25 cellular contexts compared by ENCODE assay signal in the genomic region with DNA sequence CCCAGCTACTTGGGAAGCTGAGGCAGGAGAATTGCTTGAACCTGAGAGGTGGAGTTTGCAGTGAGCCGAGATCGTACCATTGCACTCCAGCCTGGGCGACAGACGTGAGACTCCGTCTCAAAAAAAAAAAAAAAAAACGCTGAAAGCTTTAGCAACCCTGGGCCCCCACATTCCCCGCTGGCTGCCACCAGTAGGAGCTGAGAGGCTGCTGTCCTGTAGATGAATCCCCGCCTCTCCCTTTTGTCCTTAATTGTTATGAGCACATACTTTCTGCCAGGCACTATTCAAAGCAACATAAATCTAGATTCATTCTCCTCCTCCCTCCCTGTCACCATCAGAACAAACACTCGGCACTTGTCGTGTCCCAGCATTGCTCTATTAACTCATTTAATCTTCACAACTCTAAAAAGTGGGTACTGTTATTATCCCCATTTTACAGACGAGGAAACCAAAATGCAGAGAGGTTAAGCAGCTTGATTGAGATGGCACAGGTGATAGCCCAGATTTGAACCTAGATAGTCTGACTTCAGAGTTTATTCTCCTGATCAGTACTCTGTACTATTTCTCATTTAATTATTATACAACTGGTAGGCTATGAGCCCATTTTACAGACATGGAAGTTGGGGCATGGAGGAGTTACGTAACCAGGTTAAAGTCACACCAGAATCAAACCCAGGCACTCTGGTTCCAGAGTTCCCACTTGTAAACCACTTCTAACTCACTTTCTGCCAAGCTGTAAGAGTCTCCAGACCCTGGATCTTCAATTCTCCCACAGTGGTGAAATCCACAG.
DNase-seq lines count a peak whose midpoint lies in the region; ATAC-seq, FAIRE-seq and TF ChIP-seq lines count a peak whose summit lies in the region.
"Had no signal": no experiment of that assay in that cellular context is flagged by ENCODE, and none has a peak within 500 bp of the region (broad histone marks: within the 10 kb centered on the region; RNA-seq: fewer than 3 reads in every experiment).

No MANE protein-coding gene starts in this region.

- ATAC-seq in HepG2 (no peak), right lobe of liver (no peak)
- ATAC-seq: activated CD4-positive, alpha-beta T cell treated with anti-CD3 and anti-CD28 coated beads for 36 hours; left ventricle myocardium superior had no signal

- H3K4me1 ChIP-seq in HepG2 (ENCODE audit: insufficient read depth, low read length) (no peaks in the 10 kb centered on the region), right lobe of liver (no peaks in the 10 kb centered on the region), esophagus (ENCODE audit: control insufficient read depth in 2 of 2, insufficient read depth in 2 of 2, low read length in 1 of 2) (peaks cover 0 to 2% of the 10 kb centered on the region in 2 donors)
- H3K4me1 ChIP-seq: adrenal gland, SJSA1 had no signal

- H4K20me1 ChIP-seq in HepG2 (ENCODE audit: insufficient read depth, low read length), result no peaks in the 10 kb centered on the region

- H3K4me1 Mint-ChIP-seq in T-helper 1 cell treated with Interleukin-12 subunit alpha and Interleukin-12 subunit beta and Interleukin-4 antibody, amounts not matched to agents 30 μg/mL and 1 μg/mL, for 36 hours (ENCODE audit: low read depth), result peaks cover 55% of the 10 kb centered on the region
- H3K4me1 Mint-ChIP-seq in type B pancreatic cell (ENCODE audit: unreplicated experiment), result peaks cover 23% of the 10 kb centered on the region

- H3K9ac ChIP-seq in HepG2 (ENCODE audit: insufficient read depth, low read depth, low read length), result no peak overlapping the region

- TF ChIP-seq EP300 in HepG2 (IDR thresholded peaks at IDR 0.05; ENCODE audit: low read depth in 2 of 2, low read length in 2 of 2) (no peak), HepG2 (CRISPR knock-in tag; IDR thresholded peaks at IDR 0.05; ENCODE audit: borderline replicate concordance) (no peak)

- BruUV-seq in HepG2 (replicated peaks; lab: Mats Ljungman, UMichigan), result no TSS peak

- intact Hi-C loops in HepG2 (cut with micrococcal nuclease; ENCODE audit: unreplicated experiment) (no loop called here), right lobe of liver (cut with DNase I) (no loop called here)

- peaks cover 5% of the 10 kb centered on the region for H3K27me3 Mint-ChIP-seq in T-helper 1 cell treated with Interleukin-12 subunit alpha and Interleukin-12 subunit beta and Interleukin-4 antibody, amounts not matched to agents 30 μg/mL and 1 μg/mL, for 36 hours (ENCODE audit: low read depth)
- H3K27me3 Mint-ChIP-seq in type B pancreatic cell, result peaks cover 8% of the 10 kb centered on the region

- TF ChIP-seq CTCF in HepG2 (CRISPR knock-in tag; IDR thresholded peaks at IDR 0.05), result no peak
- no peak for TF ChIP-seq CTCF in right lobe of liver (IDR thresholded peaks at IDR 0.05)
- no peak for TF ChIP-seq CTCF in type B pancreatic cell (conservative IDR thresholded peaks at IDR 0.05)

- peak overlapping the region; percentile 85 for H3K27ac Mint-ChIP-seq in T-helper 1 cell treated with Interleukin-12 subunit alpha and Interleukin-12 subunit beta and Interleukin-4 antibody, amounts not matched to agents 30 μg/mL and 1 μg/mL, for 36 hours
- H3K27ac Mint-ChIP-seq in type B pancreatic cell, result peak overlapping the region; percentile 41
- H3K27ac Mint-ChIP-seq: activated CD4-positive, alpha-beta T cell treated with anti-CD3 and anti-CD28 coated beads for 36 hours; progenitor cell of endocrine pancreas; stimulated activated naive CD8-positive, alpha-beta T cell treated with anti-CD3 and anti-CD28 coated beads, Interleukin-15, Interleukin-2, amounts not matched to agents 100 ng/mL and 50 ng/mL, for 24 hours had no signal

- H3K36me3 Mint-ChIP-seq in T-helper 1 cell treated with Interleukin-12 subunit alpha and Interleukin-12 subunit beta and Interleukin-4 antibody, amounts not matched to agents 30 μg/mL and 1 μg/mL, for 36 hours (ENCODE audit: low read depth), result peaks cover 10% of the 10 kb centered on the region
- no peaks in the 10 kb centered on the region for H3K36me3 Mint-ChIP-seq in type B pancreatic cell
- H3K36me3 Mint-ChIP-seq: brain had no signal

- H3K4me2 ChIP-seq in HepG2 (ENCODE audit: low read depth, low read length), result no peak overlapping the region

- H3K9me3 ChIP-seq in HepG2 (ENCODE audit: low read length) (no peaks in the 10 kb centered on the region), right lobe of liver (no peaks in the 10 kb centered on the region), esophagus (ENCODE audit: control insufficient read depth in 2 of 2, insufficient read depth in 1 of 2, low read depth in 1 of 2, low read length in 1 of 2) (no peaks in the 10 kb centered on the region)
- H3K9me3 ChIP-seq: adrenal gland, SJSA1 had no signal

- no peak overlapping the region for H3K4me3 ChIP-seq in HepG2 (replicated peaks in 1 of 3; ENCODE audit: insufficient read depth in 1 of 3, low read depth in 2 of 3, low read length in 3 of 3)
- H3K4me3 ChIP-seq in right lobe of liver, result no peak overlapping the region
- H3K4me3 ChIP-seq in esophagus (ENCODE audit: low read depth in 1 of 2, low read length in 2 of 2), result no peak overlapping the region
- H3K4me3 ChIP-seq: adrenal gland, dorsolateral prefrontal cortex, SJSA1 had no signal

- POLR2A ChIA-PET in HepG2 (lab: Yijun Ruan, JAX), result no interaction called here

- H3K36me3 ChIP-seq in HepG2 (replicated peaks in 1 of 2; ENCODE audit: control insufficient read depth in 1 of 2, insufficient read depth in 2 of 2, low read length in 2 of 2) (no peaks in the 10 kb centered on the region), right lobe of liver (no peaks in the 10 kb centered on the region), esophagus (ENCODE audit: control insufficient read depth in 2 of 2, insufficient read depth in 2 of 2, low read length in 1 of 2) (no peaks in the 10 kb centered on the region)
- H3K36me3 ChIP-seq: adrenal gland, SJSA1 had no signal

- FAIRE-seq in HepG2 (lab: Jason Lieb, UNC), result no peak
- FAIRE-seq: endothelial cell of umbilical vein, H54, keratinocyte had no signal

- no peaks in the 10 kb centered on the region for H3K79me2 ChIP-seq in HepG2 (ENCODE audit: insufficient read depth, low read length)

- H3K27ac ChIP-seq in HepG2 (ENCODE audit: extremely low read length, insufficient read depth, low read length) (no peak overlapping the region), right lobe of liver (no peak overlapping the region), esophagus (ENCODE audit: low read depth in 2 of 2, low read length in 1 of 2) (peak overlapping the region; percentile 79 to 91)
- H3K27ac ChIP-seq: 22Rv1, adrenal gland, dorsolateral prefrontal cortex, SJSA1 had no signal

- CTCF ChIA-PET in HepG2 (lab: Yijun Ruan, JAX; ENCODE audit: low intra/inter-chr PET ratio, low total read pairs), result no interaction called here

- TF ChIP-seq RAD21 in HepG2 (CRISPR knock-in tag; IDR thresholded peaks at IDR 0.05), result no peak

- H3K27me3 ChIP-seq in HepG2 (ENCODE audit: control insufficient read depth in 1 of 2, insufficient read depth in 2 of 2, low read length in 2 of 2) (peaks cover 2 to 47% of the 10 kb centered on the region in 2 experiments; a peak in 4 of 5 replicates), right lobe of liver (no peaks in the 10 kb centered on the region), esophagus (ENCODE audit: control insufficient read depth in 1 of 2, insufficient read depth in 2 of 2, low read length in 2 of 2) (no peaks in the 10 kb centered on the region)
- H3K27me3 ChIP-seq: SJSA1 had no signal

- TF ChIP-seq POLR2A in HepG2 (IDR thresholded peaks at IDR 0.05; ENCODE audit: insufficient read depth in 1 of 2, low read depth in 2 of 2, low read length in 2 of 2) (no peak), right lobe of liver (IDR thresholded peaks at IDR 0.05) (no peak)

- H2AFZ ChIP-seq in HepG2 (ENCODE audit: low read length), result no peak overlapping the region

- WGBS in HepG2 (ENCODE audit: low lambda C conversion rate), result 20% methylated on average over 12 of the region's 12 CpGs
- 71% methylated on average over 7 of the region's 12 CpGs for WGBS in right lobe of liver (ENCODE audit: insufficient coverage, low coverage, low lambda C conversion rate, missing lambda C conversion rate)
- 78 to 81% methylated on average over 11 to 12 of the region's 12 CpGs for WGBS in esophagus, 2 donors

- DNase-seq in T-helper 1 cell (no peak), HepG2 (ENCODE audit: low spot score) (no peak), right lobe of liver (no peak), type B pancreatic cell (ENCODE audit: extremely low spot score, unreplicated experiment) (no peak), NCI-H2081 (lab: John Stamatoyannopoulos, UW) (no peak), NCI-H2196 (lab: John Stamatoyannopoulos, UW; ENCODE audit: unreplicated experiment) (no peak)
- DNase-seq: activated CD4-positive, alpha-beta T cell treated with anti-CD3 and anti-CD28 coated beads for 36 hours; activated CD8-positive, alpha-beta memory T cell treated with anti-CD3 and anti-CD28 coated beads, Interleukin-2, amount 50 U/mL, for 48 hours; adrenal gland; dorsolateral prefrontal cortex; IMR-90; left ventricle myocardium superior; NCI-H1092; NCI-H187; NCI-H748 treated with DMSO at 0.1 percent for 48 hours had no signal

- H3K9me3 Mint-ChIP-seq in T-helper 1 cell treated with Interleukin-12 subunit alpha and Interleukin-12 subunit beta and Interleukin-4 antibody, amounts not matched to agents 30 μg/mL and 1 μg/mL, for 36 hours, result no peaks in the 10 kb centered on the region
- peaks cover 7% of the 10 kb centered on the region for H3K9me3 Mint-ChIP-seq in type B pancreatic cell
- H3K9me3 Mint-ChIP-seq: stimulated activated naive CD8-positive, alpha-beta T cell treated with anti-CD3 and anti-CD28 coated beads, Interleukin-15, Interleukin-2, amounts not matched to agents 100 ng/mL and 50 ng/mL, for 24 hours had no signal

- no peak overlapping the region for H3K4me3 Mint-ChIP-seq in T-helper 1 cell treated with Interleukin-12 subunit alpha and Interleukin-12 subunit beta and Interleukin-4 antibody, amounts not matched to agents 30 μg/mL and 1 μg/mL, for 36 hours
- peak overlapping the region; percentile 17 for H3K4me3 Mint-ChIP-seq in type B pancreatic cell
- H3K4me3 Mint-ChIP-seq: activated CD4-positive, alpha-beta T cell treated with anti-CD3 and anti-CD28 coated beads for 36 hours; stimulated activated naive CD8-positive, alpha-beta T cell treated with anti-CD3 and anti-CD28 coated beads, Interleukin-15, Interleukin-2, amounts not matched to agents 100 ng/mL and 50 ng/mL, for 24 hours had no signal

- in situ Hi-C loops in HepG2 (cut with HindIII; ENCODE audit: extremely low pct_ligation_motif_present, low pct_unique_long_range_greater_than_20kb), result no loop called here

TF ChIP-seq in HepG2, 621 proteins besides CTCF, POLR2A, EP300 and RAD21:
- no peak for TF ChIP-seq HNRNPLL (IDR thresholded peaks at IDR 0.05; ENCODE audit: low read depth, low read length, poor library complexity, severe bottlenecking)
- no peak for TF ChIP-seq HNRNPUL1 (IDR thresholded peaks at IDR 0.05; ENCODE audit: low read depth, low read length)
- TF ChIP-seq ZNF629 (CRISPR knock-in tag; conservative IDR thresholded peaks at IDR 0.05), result peak; percentile 78
- TF ChIP-seq CEBPB (IDR thresholded peaks at IDR 0.05; ENCODE audit: borderline replicate concordance, low read depth, low read length), result 0 out of 2 replicates have a peak, but pooled peaks have one; percentile 17
- TF ChIP-seq DPF2 (CRISPR knock-in tag; IDR thresholded peaks at IDR 0.05; ENCODE audit: borderline replicate concordance, low read depth), result no peak

Comparison
In these comparisons a context has a peak if more than half of its experiments do, and no peak if none do; other contexts are left out.
1. H3K27ac ChIP-seq: peak in esophagus (2 of 2); none in HepG2 (single experiment) and right lobe of liver (0 of 3).